ENCODE assay signal across 8 cellular contexts in the genomic region with DNA sequence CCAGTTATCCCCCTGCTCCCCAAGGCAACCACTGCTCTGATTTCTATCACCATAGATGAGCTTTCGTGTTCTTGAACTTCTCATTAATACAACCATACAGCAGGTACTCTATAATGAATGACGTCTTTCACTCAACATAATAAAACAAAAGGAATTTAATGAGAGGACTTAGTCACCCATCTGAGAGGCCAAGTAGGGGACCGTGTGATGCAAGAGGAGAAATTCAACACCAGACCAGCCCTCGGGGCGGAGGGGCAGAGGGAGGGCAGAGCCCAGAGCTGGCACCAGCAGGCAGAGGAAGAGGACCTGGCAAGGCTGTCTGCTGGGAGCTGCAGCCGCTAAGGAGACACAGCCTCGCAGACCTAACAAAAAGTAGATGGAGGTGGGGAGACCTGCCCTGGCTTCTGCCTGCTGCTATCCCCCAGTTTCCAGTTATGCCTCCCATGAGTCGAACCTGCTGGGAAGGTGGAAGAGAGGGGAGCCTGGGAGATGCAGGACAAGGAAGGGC. TPM values are rescaled to one million over a fixed set of nuclear protein-coding genes. Genes with fewer than 3 reads are reported as not detected.
DNase-seq lines count a peak whose midpoint lies in the region; ATAC-seq and TF ChIP-seq lines count a peak whose summit lies in the region.

No MANE protein-coding gene starts in this region.

- DNase-seq in H4 (ENCODE audit: low spot score) (peak; percentile 94), NCI-H510A (lab: John Stamatoyannopoulos, UW) (peak; percentile 58), epithelial cell of prostate (ENCODE audit: low read depth, low spot score) (peak; percentile 64), omental fat pad (ENCODE audit: low spot score) (no peak), T-helper 2 cell (no peak)
- DNase-seq in stimulated activated CD4-positive, alpha-beta T cell treated with anti-CD3 and anti-CD28 coated beads, Interleukin-2, amount 100 ng/mL, for 24 hours: no peak
- no peak for DNase-seq in stimulated activated CD4-positive, alpha-beta T cell treated with anti-CD3 and anti-CD28 coated beads, Interleukin-12 subunit alpha, Interleukin-12 subunit beta, amount 100 ng/mL, for 4 hours

- TF ChIP-seq CTCF in omental fat pad (IDR thresholded peaks at IDR 0.05): no peak

- ATAC-seq in omental fat pad (ENCODE audit: low FRiP score) (peak; percentile 51), GM19452 (IDR thresholded peaks at IDR 0.05; ENCODE audit: unreplicated experiment) (no peak)

- H3K27ac ChIP-seq in epithelial cell of prostate: peak overlapping the region; percentile 32

RNA-seq across cellular contexts. Expression of gene CCN5, which starts 13.7 kb away (rescaled TPM):
- 0.77 and 4.2 TPM in 2 replicates for total RNA-seq in H4 (2014; rRNA removed; shearing (Covaris generic))
- 10 to 100 TPM; 25.9 to 81.7 (median 61.3) TPM for total RNA-seq in omental fat pad

RNA-seq across cellular contexts. Expression of gene KCNK15, which starts 16.8 kb away (rescaled TPM):
- 0.06 TPM in 1 of 2 replicates, not detected in the other for total RNA-seq in H4 (2014; rRNA removed; shearing (Covaris generic))
- total RNA-seq in omental fat pad: 10 to 100 TPM in 1 of 4 donors, 1 to 10 TPM in 3; 6.3 to 10.0 (median 9.0) TPM

Comparison
In these comparisons a context has a peak if more than half of its experiments do, and no peak if none do; other contexts are left out.
1. DNase-seq: peak in H4 (single experiment), NCI-H510A (single experiment) and epithelial cell of prostate (single experiment); none in omental fat pad (single experiment), stimulated activated CD4-positive, alpha-beta T cell treated with anti-CD3 and anti-CD28 coated beads, Interleukin-2, amount 100 ng/mL, for 24 hours (0 of 2), T-helper 2 cell (0 of 5) and stimulated activated CD4-positive, alpha-beta T cell treated with anti-CD3 and anti-CD28 coated beads, Interleukin-12 subunit alpha, Interleukin-12 subunit beta, amount 100 ng/mL, for 4 hours (single experiment).